ENCODE assay signal across 8 cellular contexts in genomic region chr3:27728195-27729087, GRCh38. TPM values are rescaled to one million over a fixed set of nuclear protein-coding genes. Genes with fewer than 3 reads are reported as not detected.
A peak's percentile ranks its signal among the peaks of the same experiment; 100 is the strongest.
DNase-seq lines count a peak whose midpoint lies in the region; ATAC-seq lines count a peak whose summit lies in the region.

No MANE protein-coding gene starts in this region.

- peak; percentile 59 for DNase-seq in COLO668 (lab: John Stamatoyannopoulos, UW; ENCODE audit: unreplicated experiment)
- peak; percentile 44 for DNase-seq in activated CD8-positive, alpha-beta T cell treated with anti-CD3 and anti-CD28 coated beads, Interleukin-2, amount 10 ng/mL, durations not matched to agents 7 days and 5 days
- DNase-seq in kidney tubule cell (ENCODE audit: low spot score), result peak; percentile 18
- no peak for DNase-seq in stimulated activated naive CD4-positive, alpha-beta T cell treated with Interleukin-2 at 50 U/mL for 16 hours (lab: John Stamatoyannopoulos, UW)
- DNase-seq in activated CD4-positive, CD25-positive, alpha-beta regulatory T cell (lab: John Stamatoyannopoulos, UW), result no peak
- DNase-seq in AML-193 (lab: John Stamatoyannopoulos, UW), result no peak

- H3K9me3 Mint-ChIP-seq in activated CD8-positive, alpha-beta T cell treated with anti-CD3 and anti-CD28 coated beads, Interleukin-2, amount 10 ng/mL, durations not matched to agents 7 days and 5 days (ENCODE audit: insufficient read depth), result no peaks in the 10 kb centered on the region

- POLR2A ChIA-PET in activated CD8-positive, alpha-beta T cell treated with anti-CD3 and anti-CD28 coated beads, Interleukin-2, amount 10 ng/mL, durations not matched to agents 7 days and 5 days (lab: Charles Lee), result no interaction called here

- H3K27me3 Mint-ChIP-seq in activated CD8-positive, alpha-beta T cell treated with anti-CD3 and anti-CD28 coated beads, Interleukin-2, amount 10 ng/mL, durations not matched to agents 7 days and 5 days (ENCODE audit: low read depth), result peaks cover 87% of the 10 kb centered on the region

- peaks cover 45% of the 10 kb centered on the region for H3K4me1 Mint-ChIP-seq in activated CD8-positive, alpha-beta T cell treated with anti-CD3 and anti-CD28 coated beads, Interleukin-2, amount 10 ng/mL, durations not matched to agents 7 days and 5 days (ENCODE audit: low read depth)

- peak overlapping the region; percentile 58 for H3K4me3 Mint-ChIP-seq in activated CD8-positive, alpha-beta T cell treated with anti-CD3 and anti-CD28 coated beads, Interleukin-2, amount 10 ng/mL, durations not matched to agents 7 days and 5 days

- CTCF ChIA-PET in activated CD8-positive, alpha-beta T cell treated with anti-CD3 and anti-CD28 coated beads, Interleukin-2, amount 10 ng/mL, durations not matched to agents 7 days and 5 days (lab: Charles Lee), result interaction anchor here (1.0 to 3.5 kb wide), 5 partner anchors 9 to 598 kb away, joined by 3 to 25 read pairs (median 5); no protein-coding TSS in a partner anchor

- no peak overlapping the region for H3K27ac Mint-ChIP-seq in activated CD8-positive, alpha-beta T cell treated with anti-CD3 and anti-CD28 coated beads, Interleukin-2, amount 10 ng/mL, durations not matched to agents 7 days and 5 days

- no peaks in the 10 kb centered on the region for H3K36me3 Mint-ChIP-seq in activated CD8-positive, alpha-beta T cell treated with anti-CD3 and anti-CD28 coated beads, Interleukin-2, amount 10 ng/mL, durations not matched to agents 7 days and 5 days (ENCODE audit: low read depth)

- peak; percentile 64 for ATAC-seq in GM21786 (IDR thresholded peaks at IDR 0.05; ENCODE audit: unreplicated experiment)
- peak; percentile 59 for ATAC-seq in activated CD8-positive, alpha-beta T cell treated with anti-CD3 and anti-CD28 coated beads, Interleukin-2, amount 10 ng/mL, durations not matched to agents 7 days and 5 days
- ATAC-seq in GM18858 (IDR thresholded peaks at IDR 0.05; ENCODE audit: unreplicated experiment), result no peak

RNA-seq across cellular contexts. Expression of gene EOMES, which starts 6.3 kb away (rescaled TPM):
- 1 to 10 TPM; 2.9 to 3.3 TPM for total RNA-seq in activated CD8-positive, alpha-beta T cell treated with anti-CD3 and anti-CD28 coated beads, Interleukin-2, amount 10 ng/mL, durations not matched to agents 7 days and 5 days

Comparison
In these comparisons a context has a peak if more than half of its experiments do, and no peak if none do; other contexts are left out.
1. DNase-seq: peak in COLO668 (single experiment), activated CD8-positive, alpha-beta T cell treated with anti-CD3 and anti-CD28 coated beads, Interleukin-2, amount 10 ng/mL, durations not matched to agents 7 days and 5 days (single experiment) and kidney tubule cell (single experiment); none in stimulated activated naive CD4-positive, alpha-beta T cell treated with Interleukin-2 at 50 U/mL for 16 hours (single experiment), activated CD4-positive, CD25-positive, alpha-beta regulatory T cell (0 of 4) and AML-193 (0 of 2).